In the genomic region with DNA sequence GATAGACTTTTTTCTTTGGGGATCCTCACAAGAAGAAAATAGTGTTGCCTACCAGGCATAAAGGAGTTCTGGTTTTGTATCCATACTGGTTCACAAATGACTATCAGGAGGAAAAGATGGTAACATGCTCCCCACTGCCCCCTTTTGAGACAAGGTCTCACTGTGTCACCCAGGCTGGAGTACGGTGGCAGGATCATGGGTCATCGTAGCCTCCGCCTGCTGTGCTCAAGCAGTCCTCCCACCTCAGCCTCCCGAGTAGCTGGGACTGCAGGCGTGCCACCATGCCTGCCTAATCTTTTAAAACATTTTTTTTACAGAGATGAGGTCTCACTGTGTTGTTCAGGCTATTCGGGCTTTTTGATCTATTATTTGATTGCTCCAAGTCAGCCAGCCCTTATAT, we compare ENCODE assay signal across 1 cellular context.
TF ChIP-seq lines count a peak whose summit lies in the region.

No MANE protein-coding gene starts in this region.

TF ChIP-seq in GM23338, 12 proteins besides CTCF, POLR2A, EP300 and RAD21 (continued from another document):
- TF ChIP-seq, protein P1, sequence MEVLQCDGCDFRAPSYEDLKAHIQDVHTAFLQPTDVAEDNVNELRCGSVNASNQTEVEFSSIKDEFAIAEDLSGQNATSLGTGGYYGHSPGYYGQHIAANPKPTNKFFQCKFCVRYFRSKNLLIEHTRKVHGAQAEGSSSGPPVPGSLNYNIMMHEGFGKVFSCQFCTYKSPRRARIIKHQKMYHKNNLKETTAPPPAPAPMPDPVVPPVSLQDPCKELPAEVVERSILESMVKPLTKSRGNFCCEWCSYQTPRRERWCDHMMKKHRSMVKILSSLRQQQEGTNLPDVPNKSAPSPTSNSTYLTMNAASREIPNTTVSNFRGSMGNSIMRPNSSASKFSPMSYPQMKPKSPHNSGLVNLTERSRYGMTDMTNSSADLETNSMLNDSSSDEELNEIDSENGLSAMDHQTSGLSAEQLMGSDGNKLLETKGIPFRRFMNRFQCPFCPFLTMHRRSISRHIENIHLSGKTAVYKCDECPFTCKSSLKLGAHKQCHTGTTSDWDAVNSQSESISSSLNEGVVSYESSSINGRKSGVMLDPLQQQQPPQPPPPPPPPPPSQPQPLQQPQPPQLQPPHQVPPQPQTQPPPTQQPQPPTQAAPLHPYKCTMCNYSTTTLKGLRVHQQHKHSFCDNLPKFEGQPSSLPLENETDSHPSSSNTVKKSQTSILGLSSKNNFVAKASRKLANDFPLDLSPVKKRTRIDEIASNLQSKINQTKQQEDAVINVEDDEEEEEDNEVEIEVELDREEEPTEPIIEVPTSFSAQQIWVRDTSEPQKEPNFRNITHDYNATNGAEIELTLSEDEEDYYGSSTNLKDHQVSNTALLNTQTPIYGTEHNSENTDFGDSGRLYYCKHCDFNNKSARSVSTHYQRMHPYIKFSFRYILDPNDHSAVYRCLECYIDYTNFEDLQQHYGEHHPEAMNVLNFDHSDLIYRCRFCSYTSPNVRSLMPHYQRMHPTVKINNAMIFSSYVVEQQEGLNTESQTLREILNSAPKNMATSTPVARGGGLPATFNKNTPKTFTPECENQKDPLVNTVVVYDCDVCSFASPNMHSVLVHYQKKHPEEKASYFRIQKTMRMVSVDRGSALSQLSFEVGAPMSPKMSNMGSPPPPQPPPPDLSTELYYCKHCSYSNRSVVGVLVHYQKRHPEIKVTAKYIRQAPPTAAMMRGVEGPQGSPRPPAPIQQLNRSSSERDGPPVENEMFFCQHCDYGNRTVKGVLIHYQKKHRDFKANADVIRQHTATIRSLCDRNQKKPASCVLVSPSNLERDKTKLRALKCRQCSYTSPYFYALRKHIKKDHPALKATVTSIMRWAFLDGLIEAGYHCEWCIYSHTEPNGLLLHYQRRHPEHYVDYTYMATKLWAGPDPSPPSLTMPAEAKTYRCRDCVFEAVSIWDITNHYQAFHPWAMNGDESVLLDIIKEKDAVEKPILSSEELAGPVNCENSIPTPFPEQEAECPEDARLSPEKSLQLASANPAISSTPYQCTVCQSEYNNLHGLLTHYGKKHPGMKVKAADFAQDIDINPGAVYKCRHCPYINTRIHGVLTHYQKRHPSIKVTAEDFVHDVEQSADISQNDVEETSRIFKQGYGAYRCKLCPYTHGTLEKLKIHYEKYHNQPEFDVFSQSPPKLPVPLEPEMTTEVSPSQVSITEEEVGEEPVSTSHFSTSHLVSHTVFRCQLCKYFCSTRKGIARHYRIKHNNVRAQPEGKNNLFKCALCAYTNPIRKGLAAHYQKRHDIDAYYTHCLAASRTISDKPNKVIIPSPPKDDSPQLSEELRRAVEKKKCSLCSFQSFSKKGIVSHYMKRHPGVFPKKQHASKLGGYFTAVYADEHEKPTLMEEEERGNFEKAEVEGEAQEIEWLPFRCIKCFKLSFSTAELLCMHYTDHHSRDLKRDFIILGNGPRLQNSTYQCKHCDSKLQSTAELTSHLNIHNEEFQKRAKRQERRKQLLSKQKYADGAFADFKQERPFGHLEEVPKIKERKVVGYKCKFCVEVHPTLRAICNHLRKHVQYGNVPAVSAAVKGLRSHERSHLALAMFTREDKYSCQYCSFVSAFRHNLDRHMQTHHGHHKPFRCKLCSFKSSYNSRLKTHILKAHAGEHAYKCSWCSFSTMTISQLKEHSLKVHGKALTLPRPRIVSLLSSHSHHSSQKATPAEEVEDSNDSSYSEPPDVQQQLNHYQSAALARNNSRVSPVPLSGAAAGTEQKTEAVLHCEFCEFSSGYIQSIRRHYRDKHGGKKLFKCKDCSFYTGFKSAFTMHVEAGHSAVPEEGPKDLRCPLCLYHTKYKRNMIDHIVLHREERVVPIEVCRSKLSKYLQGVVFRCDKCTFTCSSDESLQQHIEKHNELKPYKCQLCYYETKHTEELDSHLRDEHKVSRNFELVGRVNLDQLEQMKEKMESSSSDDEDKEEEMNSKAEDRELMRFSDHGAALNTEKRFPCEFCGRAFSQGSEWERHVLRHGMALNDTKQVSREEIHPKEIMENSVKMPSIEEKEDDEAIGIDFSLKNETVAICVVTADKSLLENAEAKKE (CRISPR knock-in tag; IDR thresholded peaks at IDR 0.05): no peak
- no peak for TF ChIP-seq CREB1 (CRISPR knock-in tag; IDR thresholded peaks at IDR 0.05; ENCODE audit: low read depth)
- no peak for TF ChIP-seq NANOG (IDR thresholded peaks at IDR 0.05; ENCODE audit: borderline replicate concordance)
- TF ChIP-seq, protein P2, sequence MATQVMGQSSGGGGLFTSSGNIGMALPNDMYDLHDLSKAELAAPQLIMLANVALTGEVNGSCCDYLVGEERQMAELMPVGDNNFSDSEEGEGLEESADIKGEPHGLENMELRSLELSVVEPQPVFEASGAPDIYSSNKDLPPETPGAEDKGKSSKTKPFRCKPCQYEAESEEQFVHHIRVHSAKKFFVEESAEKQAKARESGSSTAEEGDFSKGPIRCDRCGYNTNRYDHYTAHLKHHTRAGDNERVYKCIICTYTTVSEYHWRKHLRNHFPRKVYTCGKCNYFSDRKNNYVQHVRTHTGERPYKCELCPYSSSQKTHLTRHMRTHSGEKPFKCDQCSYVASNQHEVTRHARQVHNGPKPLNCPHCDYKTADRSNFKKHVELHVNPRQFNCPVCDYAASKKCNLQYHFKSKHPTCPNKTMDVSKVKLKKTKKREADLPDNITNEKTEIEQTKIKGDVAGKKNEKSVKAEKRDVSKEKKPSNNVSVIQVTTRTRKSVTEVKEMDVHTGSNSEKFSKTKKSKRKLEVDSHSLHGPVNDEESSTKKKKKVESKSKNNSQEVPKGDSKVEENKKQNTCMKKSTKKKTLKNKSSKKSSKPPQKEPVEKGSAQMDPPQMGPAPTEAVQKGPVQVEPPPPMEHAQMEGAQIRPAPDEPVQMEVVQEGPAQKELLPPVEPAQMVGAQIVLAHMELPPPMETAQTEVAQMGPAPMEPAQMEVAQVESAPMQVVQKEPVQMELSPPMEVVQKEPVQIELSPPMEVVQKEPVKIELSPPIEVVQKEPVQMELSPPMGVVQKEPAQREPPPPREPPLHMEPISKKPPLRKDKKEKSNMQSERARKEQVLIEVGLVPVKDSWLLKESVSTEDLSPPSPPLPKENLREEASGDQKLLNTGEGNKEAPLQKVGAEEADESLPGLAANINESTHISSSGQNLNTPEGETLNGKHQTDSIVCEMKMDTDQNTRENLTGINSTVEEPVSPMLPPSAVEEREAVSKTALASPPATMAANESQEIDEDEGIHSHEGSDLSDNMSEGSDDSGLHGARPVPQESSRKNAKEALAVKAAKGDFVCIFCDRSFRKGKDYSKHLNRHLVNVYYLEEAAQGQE (IDR thresholded peaks at IDR 0.05; ENCODE audit: unreplicated experiment): no peak
- TF ChIP-seq EZH2 (IDR thresholded peaks at IDR 0.05; ENCODE audit: low read depth, unreplicated experiment): no peak
- no peak for TF ChIP-seq POLR2AphosphoS5 (IDR thresholded peaks at IDR 0.05; ENCODE audit: low read depth)
- TF ChIP-seq ZNF114 (CRISPR knock-in tag; IDR thresholded peaks at IDR 0.05): no peak
- TF ChIP-seq, protein P3, sequence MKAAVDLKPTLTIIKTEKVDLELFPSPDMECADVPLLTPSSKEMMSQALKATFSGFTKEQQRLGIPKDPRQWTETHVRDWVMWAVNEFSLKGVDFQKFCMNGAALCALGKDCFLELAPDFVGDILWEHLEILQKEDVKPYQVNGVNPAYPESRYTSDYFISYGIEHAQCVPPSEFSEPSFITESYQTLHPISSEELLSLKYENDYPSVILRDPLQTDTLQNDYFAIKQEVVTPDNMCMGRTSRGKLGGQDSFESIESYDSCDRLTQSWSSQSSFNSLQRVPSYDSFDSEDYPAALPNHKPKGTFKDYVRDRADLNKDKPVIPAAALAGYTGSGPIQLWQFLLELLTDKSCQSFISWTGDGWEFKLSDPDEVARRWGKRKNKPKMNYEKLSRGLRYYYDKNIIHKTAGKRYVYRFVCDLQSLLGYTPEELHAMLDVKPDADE (IDR thresholded peaks at IDR 0.05): no peak
- TF ChIP-seq ZNF331 (CRISPR knock-in tag; IDR thresholded peaks at IDR 0.05; ENCODE audit: low read depth): no peak
- TF ChIP-seq JUNB (IDR thresholded peaks at IDR 0.05; ENCODE audit: unreplicated experiment): no peak
TF ChIP-seq in GM23338: peak in this region for 0.
